9 cellular contexts compared by ENCODE assay signal in genomic region chr1:217089239-217090014, GRCh38.
A peak's percentile ranks its signal among the peaks of the same experiment; 100 is the strongest.
DNase-seq lines count a peak whose midpoint lies in the region; ATAC-seq and TF ChIP-seq lines count a peak whose summit lies in the region.
"Had no signal": no experiment of that assay in that cellular context is flagged by ENCODE, and none has a peak within 500 bp of the region (broad histone marks: within the 10 kb centered on the region; RNA-seq: fewer than 3 reads in every experiment).

No MANE protein-coding gene starts in this region.

- H3K27me3 ChIP-seq in right atrium auricular region (no peaks in the 10 kb centered on the region), rectal smooth muscle tissue (ENCODE audit: control insufficient read depth, insufficient read depth, low read length) (no peaks in the 10 kb centered on the region)

- H3K36me3 ChIP-seq in right atrium auricular region: no peaks in the 10 kb centered on the region
- no peaks in the 10 kb centered on the region for H3K36me3 ChIP-seq in rectal smooth muscle tissue (ENCODE audit: control insufficient read depth, insufficient read depth, low read length)

- H3K4me1 ChIP-seq in right atrium auricular region (no peaks in the 10 kb centered on the region), rectal smooth muscle tissue (ENCODE audit: control insufficient read depth, insufficient read depth, low read length) (peaks cover 3% of the 10 kb centered on the region)

- H3K4me3 ChIP-seq in right atrium auricular region: peak overlapping the region; percentile 52 to 64
- peak overlapping the region; percentile 74 for H3K4me3 ChIP-seq in rectal smooth muscle tissue (ENCODE audit: low read length)
- H3K4me3 ChIP-seq: SK-N-MC had no signal

- peak overlapping the region; percentile 89 for H3K27ac ChIP-seq in VCaP
- H3K27ac ChIP-seq in right atrium auricular region: peak overlapping the region; percentile 76 to 90
- peak overlapping the region; percentile 60 for H3K27ac ChIP-seq in rectal smooth muscle tissue (ENCODE audit: low read depth, low read length)
- H3K27ac ChIP-seq: SK-N-MC had no signal

- no peak for ATAC-seq in GM21423 (IDR thresholded peaks at IDR 0.05; ENCODE audit: unreplicated experiment)

- TF ChIP-seq CTCF in VCaP (conservative IDR thresholded peaks at IDR 0.05) (no peak), right atrium auricular region (IDR thresholded peaks at IDR 0.05) (no peak)

- DNase-seq in NCI-H1417 (lab: John Stamatoyannopoulos, UW) (peak; percentile 7 to 84 (median 74)), NCI-H1417 treated with DMSO at 0.1 percent for 48 hours (lab: John Stamatoyannopoulos, UW) (no peak), right atrium auricular region (ENCODE audit: low spot score) (peak; percentile 59), NCI-H1048 (lab: John Stamatoyannopoulos, UW) (no peak), T-helper 9 cell (no peak)

- no peak overlapping the region for H3K9ac ChIP-seq in rectal smooth muscle tissue (ENCODE audit: low read length)

- H3K9me3 ChIP-seq in right atrium auricular region: no peaks in the 10 kb centered on the region

Comparison
In these comparisons a context has a peak if more than half of its experiments do, and no peak if none do; other contexts are left out.
1. DNase-seq: peak in NCI-H1417 (3 of 3) and right atrium auricular region (single experiment); none in NCI-H1417 treated with DMSO at 0.1 percent for 48 hours (single experiment), NCI-H1048 (single experiment) and T-helper 9 cell (single experiment).
2. Peak in every context shown above with its lines, with median percentiles within 50 percentile points of each other: H3K27ac ChIP-seq.